29 cellular contexts compared by ENCODE assay signal in the genomic region with DNA sequence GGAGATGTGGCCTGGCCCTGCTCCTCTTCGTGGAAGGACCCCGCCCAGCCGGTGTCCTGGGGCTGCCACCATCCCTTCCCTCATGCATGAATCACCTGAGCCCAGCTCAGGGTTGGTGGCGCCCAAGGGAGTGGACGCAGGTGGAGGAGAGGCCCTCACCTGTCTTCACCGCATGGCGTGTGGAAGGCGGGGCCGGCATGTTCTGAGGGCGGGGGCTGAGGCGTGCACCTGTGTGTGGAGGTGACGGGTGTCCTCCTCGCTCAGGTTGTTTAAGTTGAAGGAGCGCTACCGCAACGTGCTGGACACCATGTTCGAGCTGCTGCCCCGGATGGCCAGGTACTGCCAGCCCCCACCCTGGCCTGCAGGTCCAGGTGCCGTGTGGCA.
"Had no signal": no experiment of that assay in that cellular context is flagged by ENCODE, and none has a peak within 500 bp of the region (broad histone marks: within the 10 kb centered on the region; RNA-seq: fewer than 3 reads in every experiment).

No MANE protein-coding gene starts in this region.

- H3K4me3 ChIP-seq: body of pancreas, breast epithelium, PC-9 had no signal

- H3K9me3 ChIP-seq: body of pancreas, breast epithelium had no signal

- ATAC-seq: activated CD8-positive, alpha-beta T cell treated with anti-CD3 and anti-CD28 coated beads, Interleukin-2, amount 10 ng/mL, durations not matched to agents 7 days and 5 days; body of pancreas had no signal

- H3K27me3 ChIP-seq: body of pancreas, breast epithelium had no signal

- H3K27ac ChIP-seq: body of pancreas, breast epithelium, PC-9, WERI-Rb-1 had no signal

- H3K4me1 ChIP-seq: body of pancreas, breast epithelium had no signal

- H3K36me3 ChIP-seq: WERI-Rb-1 had no signal

- DNase-seq: activated CD4-positive, alpha-beta T cell treated with anti-CD3 and anti-CD28 coated beads for 1 hour; activated CD4-positive, alpha-beta T cell treated with anti-CD3 and anti-CD28 coated beads, Interleukin-2, amount 10 ng/mL, durations not matched to agents 7 days and 5 days; activated CD4-positive, alpha-beta T cell treated with anti-CD3 and anti-CD28 coated beads, Interleukin-2, amount 50 U/mL, for 48 hours; activated CD4-positive, CD25-positive, alpha-beta regulatory T cell; activated CD8-positive, alpha-beta T cell treated with anti-CD3 and anti-CD28 coated beads, Interleukin-2, amount 10 ng/mL, durations not matched to agents 7 days and 5 days; activated gamma-delta T cell; activated naive CD4-positive, alpha-beta T cell treated with Interleukin-2 at 50 U/mL for 16 hours; activated naive CD8-positive, alpha-beta T cell treated with anti-CD3 and anti-CD28 coated beads, Interleukin-2, amount 10 ng/mL, durations not matched to agents 7 days and 5 days; activated T-cell treated with anti-CD3 and anti-CD28 coated beads, Interleukin-2, amount 50 U/mL, for 24 hours; amygdala; body of pancreas; caudate nucleus; Karpas-422; KBM-7; NCI-H1105; NCI-H1417 treated with DMSO at 0.1 percent for 48 hours; NCI-H187 treated with DMSO at 0.1 percent for 48 hours; NCI-H2081; NCI-H2171 treated with DMSO at 0.1 percent for 48 hours; NCI-H2227 treated with DMSO at 0.1 percent for 48 hours; NCI-H446; NCI-H510A treated with DMSO at 0.1 percent for 48 hours; NCI-H526 treated with DMSO at 0.1 percent for 48 hours; PC-9; Right ventricle myocardium superior; SW 1271; T1000; WERI-Rb-1 had no signal
